In the genomic region with DNA sequence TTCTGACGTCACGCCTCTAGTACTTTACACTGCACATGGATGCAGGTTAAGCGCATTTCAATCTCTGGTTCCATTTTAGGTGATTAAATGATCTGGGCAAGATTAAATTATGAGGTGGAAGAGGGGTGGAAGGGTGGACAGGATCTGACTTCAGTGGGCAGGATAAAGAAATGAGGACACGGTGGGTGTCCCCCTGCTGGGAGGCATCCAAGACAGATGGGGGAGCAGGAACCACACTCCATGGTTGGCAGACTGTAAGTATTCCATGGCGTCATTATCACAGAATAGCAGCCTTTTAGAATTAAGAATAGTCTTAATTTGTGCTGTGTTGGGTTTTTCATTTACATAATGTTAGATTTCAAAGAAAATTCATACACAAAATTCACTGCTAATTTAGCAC, we compare ENCODE assay signal across 15 cellular contexts. TPM values are rescaled to one million over a fixed set of nuclear protein-coding genes. Genes with fewer than 3 reads are reported as not detected.
DNase-seq lines count a peak whose midpoint lies in the region; ATAC-seq, FAIRE-seq and TF ChIP-seq lines count a peak whose summit lies in the region.
"Had no signal": no experiment of that assay in that cellular context is flagged by ENCODE, and none has a peak within 500 bp of the region (broad histone marks: within the 10 kb centered on the region; RNA-seq: fewer than 3 reads in every experiment).

No MANE protein-coding gene starts in this region.

- H3K27ac ChIP-seq in CD8-positive, alpha-beta T cell (ENCODE audit: low read depth, low read length) = no peak overlapping the region

- H3K36me3 Mint-ChIP-seq in activated naive CD4-positive, alpha-beta T cell treated with anti-CD3 and anti-CD28 coated beads for 36 hours (ENCODE audit: low read depth) = no peaks in the 10 kb centered on the region
- H3K36me3 Mint-ChIP-seq in CD8-positive, alpha-beta T cell = peaks cover 72% of the 10 kb centered on the region
- H3K36me3 Mint-ChIP-seq in T-cell = peaks cover 56% of the 10 kb centered on the region
- peaks cover 19 to 49% (median 37%) of the 10 kb centered on the region in 3 donors for H3K36me3 Mint-ChIP-seq in naive thymus-derived CD8-positive, alpha-beta T cell

- ATAC-seq in CD8-positive, alpha-beta T cell = no peak
- no peak for ATAC-seq in T-cell (replicated peaks in 1 of 4)
- ATAC-seq in naive thymus-derived CD8-positive, alpha-beta T cell = no peak
- ATAC-seq: HCT116 had no signal

- no peak for FAIRE-seq in urothelium cell line (lab: Jason Lieb, UNC)

- intact Hi-C loops in activated naive CD4-positive, alpha-beta T cell treated with anti-CD3 and anti-CD28 coated beads for 36 hours (cut with micrococcal nuclease) = loop anchor here (1.0 kb wide), 1 partner anchor 71 kb away; no protein-coding TSS in a partner anchor
- intact Hi-C loops in CD8-positive, alpha-beta T cell (cut with DNase I, micrococcal nuclease) = no loop called here

- H3K9me3 ChIP-seq in CD8-positive, alpha-beta T cell (ENCODE audit: low read length) = no peaks in the 10 kb centered on the region

- TF ChIP-seq CTCF in CD8-positive, alpha-beta T cell (IDR thresholded peaks at IDR 0.05) = no peak

- no peak overlapping the region for H3K4me3 ChIP-seq in CD8-positive, alpha-beta T cell (ENCODE audit: low read depth, low read length)

- POLR2A ChIA-PET in CD8-positive, alpha-beta T cell (lab: Charles Lee) = no interaction called here
- POLR2A ChIA-PET in T-cell (lab: Charles Lee) = no interaction called here
- POLR2A ChIA-PET in naive thymus-derived CD8-positive, alpha-beta T cell (lab: Charles Lee) = interaction anchor here (0.6 to 13.8 kb wide), 4 partner anchors 7 to 27 kb away, joined by 3 to 275 read pairs (median 16); a partner anchor contains a TSS

- no peaks in the 10 kb centered on the region for H3K27me3 Mint-ChIP-seq in activated naive CD4-positive, alpha-beta T cell treated with anti-CD3 and anti-CD28 coated beads for 36 hours (ENCODE audit: low read depth)
- H3K27me3 Mint-ChIP-seq in CD8-positive, alpha-beta T cell (ENCODE audit: low read depth) = no peaks in the 10 kb centered on the region
- H3K27me3 Mint-ChIP-seq in T-cell = no peaks in the 10 kb centered on the region
- no peaks in the 10 kb centered on the region for H3K27me3 Mint-ChIP-seq in naive thymus-derived CD8-positive, alpha-beta T cell

- H3K4me1 Mint-ChIP-seq in activated naive CD4-positive, alpha-beta T cell treated with anti-CD3 and anti-CD28 coated beads for 36 hours (ENCODE audit: low read depth) = peaks cover 68% of the 10 kb centered on the region
- H3K4me1 Mint-ChIP-seq in CD8-positive, alpha-beta T cell (ENCODE audit: low read depth) = peaks cover 67% of the 10 kb centered on the region
- peaks cover 68 to 84% (median 69%) of the 10 kb centered on the region in 3 donors for H3K4me1 Mint-ChIP-seq in T-cell
- peaks cover 32 to 74% (median 69%) of the 10 kb centered on the region in 4 donors for H3K4me1 Mint-ChIP-seq in naive thymus-derived CD8-positive, alpha-beta T cell

- no peak overlapping the region for H3K4me3 Mint-ChIP-seq in activated naive CD4-positive, alpha-beta T cell treated with anti-CD3 and anti-CD28 coated beads for 36 hours
- H3K4me3 Mint-ChIP-seq in CD8-positive, alpha-beta T cell = no peak overlapping the region
- H3K4me3 Mint-ChIP-seq in T-cell = peak overlapping the region in 1 of 3 donors; percentile 98
- peak overlapping the region in 5 of 10 donors; percentile 3 to 82 (median 65) for H3K4me3 Mint-ChIP-seq in naive thymus-derived CD8-positive, alpha-beta T cell

- CTCF ChIA-PET in activated naive CD4-positive, alpha-beta T cell treated with anti-CD3 and anti-CD28 coated beads for 36 hours (lab: Charles Lee) = interaction anchor here (1.1 to 2.3 kb wide), 2 partner anchors 8 to 49 kb away, joined by 4 to 7 read pairs; a partner anchor contains a TSS
- CTCF ChIA-PET in CD8-positive, alpha-beta T cell (lab: Charles Lee) = interaction anchor here (1.0 to 1.1 kb wide), 2 partner anchors 8 to 46 kb away, joined by 3 read pairs; a partner anchor contains a TSS
- CTCF ChIA-PET in T-cell (lab: Charles Lee) = no interaction called here

- no peaks in the 10 kb centered on the region for H3K27me3 ChIP-seq in CD8-positive, alpha-beta T cell (ENCODE audit: insufficient read depth, low read length)

- no peaks in the 10 kb centered on the region for H3K9me3 Mint-ChIP-seq in activated naive CD4-positive, alpha-beta T cell treated with anti-CD3 and anti-CD28 coated beads for 36 hours
- H3K9me3 Mint-ChIP-seq in CD8-positive, alpha-beta T cell = peaks cover 9% of the 10 kb centered on the region
- no peaks in the 10 kb centered on the region for H3K9me3 Mint-ChIP-seq in T-cell
- H3K9me3 Mint-ChIP-seq in naive thymus-derived CD8-positive, alpha-beta T cell = peaks cover 0 to 3% (median 0%) of the 10 kb centered on the region in 9 donors
- H3K9me3 Mint-ChIP-seq: IgD-negative memory B cell had no signal

- H3K36me3 ChIP-seq in CD8-positive, alpha-beta T cell (ENCODE audit: insufficient read depth, low read length) = no peaks in the 10 kb centered on the region

- peak overlapping the region; percentile 46 for H3K27ac Mint-ChIP-seq in activated naive CD4-positive, alpha-beta T cell treated with anti-CD3 and anti-CD28 coated beads for 36 hours
- peak overlapping the region; percentile 92 for H3K27ac Mint-ChIP-seq in CD8-positive, alpha-beta T cell
- peak overlapping the region; percentile 93 to 96 for H3K27ac Mint-ChIP-seq in T-cell
- peak overlapping the region; percentile 45 to 98 (median 94) for H3K27ac Mint-ChIP-seq in naive thymus-derived CD8-positive, alpha-beta T cell
- H3K27ac Mint-ChIP-seq: IgD-negative memory B cell had no signal

- H3K4me1 ChIP-seq in CD8-positive, alpha-beta T cell (ENCODE audit: insufficient read depth, low read length) = peaks cover 65% of the 10 kb centered on the region

- no peak for DNase-seq in activated naive CD4-positive, alpha-beta T cell treated with anti-CD3 and anti-CD28 coated beads for 36 hours
- no peak for DNase-seq in activated naive CD4-positive, alpha-beta T cell treated with anti-CD3 and anti-CD28 coated beads, Interleukin-2, amount 50 U/mL, for 16 hours
- DNase-seq in CD8-positive, alpha-beta T cell = no peak
- DNase-seq in T-cell (no peak), urothelium cell line (ENCODE audit: low spot score) (no peak), NCI-H128 (lab: John Stamatoyannopoulos, UW; ENCODE audit: unreplicated experiment) (no peak), DMS53 (lab: John Stamatoyannopoulos, UW) (no peak)
- no peak for DNase-seq in naive thymus-derived CD8-positive, alpha-beta T cell
- DNase-seq: AML-193, NCI-H1436, NCI-H2081, NCI-H510A treated with DMSO at 0.1 percent for 48 hours, SHP77 treated with DMSO at 0.1 percent for 48 hours had no signal

RNA-seq across cellular contexts. Expression of a gene that starts 7.6 kb away (rescaled TPM):
- 10 to 100 TPM; 66.8 to 67.2 TPM for total RNA-seq in activated naive CD4-positive, alpha-beta T cell treated with anti-CD3 and anti-CD28 coated beads for 36 hours
- 100 to 1,000 TPM; 170 TPM for total RNA-seq in CD8-positive, alpha-beta T cell
- 100 to 1,000 TPM; 361 to 422 (median 392) TPM for total RNA-seq in T-cell
- 100 to 1,000 TPM; 414 to 419 TPM for total RNA-seq in naive thymus-derived CD8-positive, alpha-beta T cell
- polyA plus RNA-seq in naive thymus-derived CD8-positive, alpha-beta T cell = 100 to 1,000 TPM; 157 to 230 (median 158) TPM

Comparison
In these comparisons a context has a peak if more than half of its experiments do, and no peak if none do; other contexts are left out.
1. CTCF ChIA-PET loops: an anchor here in activated naive CD4-positive, alpha-beta T cell treated with anti-CD3 and anti-CD28 coated beads for 36 hours (1.1 to 2.3 kb wide) and CD8-positive, alpha-beta T cell (1.0 to 1.1 kb wide); none called in T-cell.